2 cellular contexts compared by ENCODE assay signal in the genomic region with DNA sequence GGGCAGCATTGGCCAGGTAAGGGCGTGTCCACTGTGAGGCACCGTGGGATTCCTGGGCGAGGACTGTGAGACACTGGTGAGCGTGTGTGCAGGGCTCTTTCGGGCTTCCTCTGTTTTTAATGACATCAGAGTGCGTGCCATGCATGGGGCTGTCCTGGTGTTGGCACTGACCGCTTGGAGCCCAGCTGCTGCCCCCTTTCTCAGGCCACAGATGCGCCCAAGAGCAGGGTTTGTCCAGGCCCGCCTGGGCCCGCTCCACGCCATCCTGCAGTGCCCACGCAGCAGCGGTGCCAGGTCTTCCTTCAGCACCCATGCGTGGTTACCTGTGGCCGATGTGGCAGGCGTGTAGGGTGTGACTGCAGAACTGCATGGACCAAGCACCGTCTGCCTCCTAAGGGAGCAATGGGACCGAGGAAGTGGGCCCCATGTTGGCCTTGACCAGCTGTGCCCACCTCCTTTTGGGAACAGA.
TF ChIP-seq lines count a peak whose summit lies in the region.

No MANE protein-coding gene starts in this region.

TF ChIP-seq in GM23338, 12 proteins besides CTCF, POLR2A, EP300 and RAD21 (continues in another document):
- TF ChIP-seq EZH2phosphoT487 (IDR thresholded peaks at IDR 0.05; ENCODE audit: unreplicated experiment) (no peak), ZNF114 (CRISPR knock-in tag; IDR thresholded peaks at IDR 0.05) (no peak), NANOG (IDR thresholded peaks at IDR 0.05; ENCODE audit: borderline replicate concordance) (no peak), CREB1 (CRISPR knock-in tag; IDR thresholded peaks at IDR 0.05; ENCODE audit: low read depth) (no peak), STAT1 (IDR thresholded peaks at IDR 0.05; ENCODE audit: unreplicated experiment) (no peak), JUNB (IDR thresholded peaks at IDR 0.05; ENCODE audit: unreplicated experiment) (no peak), POLR2AphosphoS5 (IDR thresholded peaks at IDR 0.05; ENCODE audit: low read depth) (no peak)
- TF ChIP-seq, protein P1, sequence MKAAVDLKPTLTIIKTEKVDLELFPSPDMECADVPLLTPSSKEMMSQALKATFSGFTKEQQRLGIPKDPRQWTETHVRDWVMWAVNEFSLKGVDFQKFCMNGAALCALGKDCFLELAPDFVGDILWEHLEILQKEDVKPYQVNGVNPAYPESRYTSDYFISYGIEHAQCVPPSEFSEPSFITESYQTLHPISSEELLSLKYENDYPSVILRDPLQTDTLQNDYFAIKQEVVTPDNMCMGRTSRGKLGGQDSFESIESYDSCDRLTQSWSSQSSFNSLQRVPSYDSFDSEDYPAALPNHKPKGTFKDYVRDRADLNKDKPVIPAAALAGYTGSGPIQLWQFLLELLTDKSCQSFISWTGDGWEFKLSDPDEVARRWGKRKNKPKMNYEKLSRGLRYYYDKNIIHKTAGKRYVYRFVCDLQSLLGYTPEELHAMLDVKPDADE (IDR thresholded peaks at IDR 0.05): no peak
- TF ChIP-seq, protein P2, sequence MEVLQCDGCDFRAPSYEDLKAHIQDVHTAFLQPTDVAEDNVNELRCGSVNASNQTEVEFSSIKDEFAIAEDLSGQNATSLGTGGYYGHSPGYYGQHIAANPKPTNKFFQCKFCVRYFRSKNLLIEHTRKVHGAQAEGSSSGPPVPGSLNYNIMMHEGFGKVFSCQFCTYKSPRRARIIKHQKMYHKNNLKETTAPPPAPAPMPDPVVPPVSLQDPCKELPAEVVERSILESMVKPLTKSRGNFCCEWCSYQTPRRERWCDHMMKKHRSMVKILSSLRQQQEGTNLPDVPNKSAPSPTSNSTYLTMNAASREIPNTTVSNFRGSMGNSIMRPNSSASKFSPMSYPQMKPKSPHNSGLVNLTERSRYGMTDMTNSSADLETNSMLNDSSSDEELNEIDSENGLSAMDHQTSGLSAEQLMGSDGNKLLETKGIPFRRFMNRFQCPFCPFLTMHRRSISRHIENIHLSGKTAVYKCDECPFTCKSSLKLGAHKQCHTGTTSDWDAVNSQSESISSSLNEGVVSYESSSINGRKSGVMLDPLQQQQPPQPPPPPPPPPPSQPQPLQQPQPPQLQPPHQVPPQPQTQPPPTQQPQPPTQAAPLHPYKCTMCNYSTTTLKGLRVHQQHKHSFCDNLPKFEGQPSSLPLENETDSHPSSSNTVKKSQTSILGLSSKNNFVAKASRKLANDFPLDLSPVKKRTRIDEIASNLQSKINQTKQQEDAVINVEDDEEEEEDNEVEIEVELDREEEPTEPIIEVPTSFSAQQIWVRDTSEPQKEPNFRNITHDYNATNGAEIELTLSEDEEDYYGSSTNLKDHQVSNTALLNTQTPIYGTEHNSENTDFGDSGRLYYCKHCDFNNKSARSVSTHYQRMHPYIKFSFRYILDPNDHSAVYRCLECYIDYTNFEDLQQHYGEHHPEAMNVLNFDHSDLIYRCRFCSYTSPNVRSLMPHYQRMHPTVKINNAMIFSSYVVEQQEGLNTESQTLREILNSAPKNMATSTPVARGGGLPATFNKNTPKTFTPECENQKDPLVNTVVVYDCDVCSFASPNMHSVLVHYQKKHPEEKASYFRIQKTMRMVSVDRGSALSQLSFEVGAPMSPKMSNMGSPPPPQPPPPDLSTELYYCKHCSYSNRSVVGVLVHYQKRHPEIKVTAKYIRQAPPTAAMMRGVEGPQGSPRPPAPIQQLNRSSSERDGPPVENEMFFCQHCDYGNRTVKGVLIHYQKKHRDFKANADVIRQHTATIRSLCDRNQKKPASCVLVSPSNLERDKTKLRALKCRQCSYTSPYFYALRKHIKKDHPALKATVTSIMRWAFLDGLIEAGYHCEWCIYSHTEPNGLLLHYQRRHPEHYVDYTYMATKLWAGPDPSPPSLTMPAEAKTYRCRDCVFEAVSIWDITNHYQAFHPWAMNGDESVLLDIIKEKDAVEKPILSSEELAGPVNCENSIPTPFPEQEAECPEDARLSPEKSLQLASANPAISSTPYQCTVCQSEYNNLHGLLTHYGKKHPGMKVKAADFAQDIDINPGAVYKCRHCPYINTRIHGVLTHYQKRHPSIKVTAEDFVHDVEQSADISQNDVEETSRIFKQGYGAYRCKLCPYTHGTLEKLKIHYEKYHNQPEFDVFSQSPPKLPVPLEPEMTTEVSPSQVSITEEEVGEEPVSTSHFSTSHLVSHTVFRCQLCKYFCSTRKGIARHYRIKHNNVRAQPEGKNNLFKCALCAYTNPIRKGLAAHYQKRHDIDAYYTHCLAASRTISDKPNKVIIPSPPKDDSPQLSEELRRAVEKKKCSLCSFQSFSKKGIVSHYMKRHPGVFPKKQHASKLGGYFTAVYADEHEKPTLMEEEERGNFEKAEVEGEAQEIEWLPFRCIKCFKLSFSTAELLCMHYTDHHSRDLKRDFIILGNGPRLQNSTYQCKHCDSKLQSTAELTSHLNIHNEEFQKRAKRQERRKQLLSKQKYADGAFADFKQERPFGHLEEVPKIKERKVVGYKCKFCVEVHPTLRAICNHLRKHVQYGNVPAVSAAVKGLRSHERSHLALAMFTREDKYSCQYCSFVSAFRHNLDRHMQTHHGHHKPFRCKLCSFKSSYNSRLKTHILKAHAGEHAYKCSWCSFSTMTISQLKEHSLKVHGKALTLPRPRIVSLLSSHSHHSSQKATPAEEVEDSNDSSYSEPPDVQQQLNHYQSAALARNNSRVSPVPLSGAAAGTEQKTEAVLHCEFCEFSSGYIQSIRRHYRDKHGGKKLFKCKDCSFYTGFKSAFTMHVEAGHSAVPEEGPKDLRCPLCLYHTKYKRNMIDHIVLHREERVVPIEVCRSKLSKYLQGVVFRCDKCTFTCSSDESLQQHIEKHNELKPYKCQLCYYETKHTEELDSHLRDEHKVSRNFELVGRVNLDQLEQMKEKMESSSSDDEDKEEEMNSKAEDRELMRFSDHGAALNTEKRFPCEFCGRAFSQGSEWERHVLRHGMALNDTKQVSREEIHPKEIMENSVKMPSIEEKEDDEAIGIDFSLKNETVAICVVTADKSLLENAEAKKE (CRISPR knock-in tag; IDR thresholded peaks at IDR 0.05): no peak
- TF ChIP-seq, protein P3, sequence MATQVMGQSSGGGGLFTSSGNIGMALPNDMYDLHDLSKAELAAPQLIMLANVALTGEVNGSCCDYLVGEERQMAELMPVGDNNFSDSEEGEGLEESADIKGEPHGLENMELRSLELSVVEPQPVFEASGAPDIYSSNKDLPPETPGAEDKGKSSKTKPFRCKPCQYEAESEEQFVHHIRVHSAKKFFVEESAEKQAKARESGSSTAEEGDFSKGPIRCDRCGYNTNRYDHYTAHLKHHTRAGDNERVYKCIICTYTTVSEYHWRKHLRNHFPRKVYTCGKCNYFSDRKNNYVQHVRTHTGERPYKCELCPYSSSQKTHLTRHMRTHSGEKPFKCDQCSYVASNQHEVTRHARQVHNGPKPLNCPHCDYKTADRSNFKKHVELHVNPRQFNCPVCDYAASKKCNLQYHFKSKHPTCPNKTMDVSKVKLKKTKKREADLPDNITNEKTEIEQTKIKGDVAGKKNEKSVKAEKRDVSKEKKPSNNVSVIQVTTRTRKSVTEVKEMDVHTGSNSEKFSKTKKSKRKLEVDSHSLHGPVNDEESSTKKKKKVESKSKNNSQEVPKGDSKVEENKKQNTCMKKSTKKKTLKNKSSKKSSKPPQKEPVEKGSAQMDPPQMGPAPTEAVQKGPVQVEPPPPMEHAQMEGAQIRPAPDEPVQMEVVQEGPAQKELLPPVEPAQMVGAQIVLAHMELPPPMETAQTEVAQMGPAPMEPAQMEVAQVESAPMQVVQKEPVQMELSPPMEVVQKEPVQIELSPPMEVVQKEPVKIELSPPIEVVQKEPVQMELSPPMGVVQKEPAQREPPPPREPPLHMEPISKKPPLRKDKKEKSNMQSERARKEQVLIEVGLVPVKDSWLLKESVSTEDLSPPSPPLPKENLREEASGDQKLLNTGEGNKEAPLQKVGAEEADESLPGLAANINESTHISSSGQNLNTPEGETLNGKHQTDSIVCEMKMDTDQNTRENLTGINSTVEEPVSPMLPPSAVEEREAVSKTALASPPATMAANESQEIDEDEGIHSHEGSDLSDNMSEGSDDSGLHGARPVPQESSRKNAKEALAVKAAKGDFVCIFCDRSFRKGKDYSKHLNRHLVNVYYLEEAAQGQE (IDR thresholded peaks at IDR 0.05; ENCODE audit: unreplicated experiment): no peak

TF ChIP-seq in IMR-90, 13 proteins besides CTCF, POLR2A, EP300 and RAD21:
- TF ChIP-seq, protein P4, sequence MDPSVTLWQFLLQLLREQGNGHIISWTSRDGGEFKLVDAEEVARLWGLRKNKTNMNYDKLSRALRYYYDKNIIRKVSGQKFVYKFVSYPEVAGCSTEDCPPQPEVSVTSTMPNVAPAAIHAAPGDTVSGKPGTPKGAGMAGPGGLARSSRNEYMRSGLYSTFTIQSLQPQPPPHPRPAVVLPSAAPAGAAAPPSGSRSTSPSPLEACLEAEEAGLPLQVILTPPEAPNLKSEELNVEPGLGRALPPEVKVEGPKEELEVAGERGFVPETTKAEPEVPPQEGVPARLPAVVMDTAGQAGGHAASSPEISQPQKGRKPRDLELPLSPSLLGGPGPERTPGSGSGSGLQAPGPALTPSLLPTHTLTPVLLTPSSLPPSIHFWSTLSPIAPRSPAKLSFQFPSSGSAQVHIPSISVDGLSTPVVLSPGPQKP (IDR thresholded peaks at IDR 0.05; ENCODE audit: borderline replicate concordance, low read depth, low read length): no peak
- TF ChIP-seq SMC3 (IDR thresholded peaks at IDR 0.05; ENCODE audit: low read depth, low read length): no peak
- no peak for TF ChIP-seq NFE2L2 (IDR thresholded peaks at IDR 0.05; ENCODE audit: low read depth, low read length)
- TF ChIP-seq MAZ (IDR thresholded peaks at IDR 0.05; ENCODE audit: borderline replicate concordance, low read depth, low read length): no peak
- no peak for TF ChIP-seq BHLHE40 (IDR thresholded peaks at IDR 0.05; ENCODE audit: low read depth, low read length)
- no peak for TF ChIP-seq FOS (IDR thresholded peaks at IDR 0.05; ENCODE audit: low read depth, low read length)
- TF ChIP-seq RFX5 (IDR thresholded peaks at IDR 0.05; ENCODE audit: low read depth, low read length): no peak
- TF ChIP-seq CHD1 (IDR thresholded peaks at IDR 0.05; ENCODE audit: low read depth, low read length): no peak
- no peak for TF ChIP-seq MXI1 (IDR thresholded peaks at IDR 0.05; ENCODE audit: borderline replicate concordance, low read depth, low read length)
- no peak for TF ChIP-seq MAFK (IDR thresholded peaks at IDR 0.05; ENCODE audit: low read depth, low read length)
- TF ChIP-seq CEBPB (IDR thresholded peaks at IDR 0.05; ENCODE audit: low read depth, low read length): no peak
- TF ChIP-seq RCOR1 (IDR thresholded peaks at IDR 0.05; ENCODE audit: insufficient replicate concordance, low read length): no peak
- TF ChIP-seq, protein P5, sequence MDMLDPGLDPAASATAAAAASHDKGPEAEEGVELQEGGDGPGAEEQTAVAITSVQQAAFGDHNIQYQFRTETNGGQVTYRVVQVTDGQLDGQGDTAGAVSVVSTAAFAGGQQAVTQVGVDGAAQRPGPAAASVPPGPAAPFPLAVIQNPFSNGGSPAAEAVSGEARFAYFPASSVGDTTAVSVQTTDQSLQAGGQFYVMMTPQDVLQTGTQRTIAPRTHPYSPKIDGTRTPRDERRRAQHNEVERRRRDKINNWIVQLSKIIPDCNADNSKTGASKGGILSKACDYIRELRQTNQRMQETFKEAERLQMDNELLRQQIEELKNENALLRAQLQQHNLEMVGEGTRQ (IDR thresholded peaks at IDR 0.05; ENCODE audit: low read depth, low read length): no peak
